8 cellular contexts compared by ENCODE assay signal in the genomic region with DNA sequence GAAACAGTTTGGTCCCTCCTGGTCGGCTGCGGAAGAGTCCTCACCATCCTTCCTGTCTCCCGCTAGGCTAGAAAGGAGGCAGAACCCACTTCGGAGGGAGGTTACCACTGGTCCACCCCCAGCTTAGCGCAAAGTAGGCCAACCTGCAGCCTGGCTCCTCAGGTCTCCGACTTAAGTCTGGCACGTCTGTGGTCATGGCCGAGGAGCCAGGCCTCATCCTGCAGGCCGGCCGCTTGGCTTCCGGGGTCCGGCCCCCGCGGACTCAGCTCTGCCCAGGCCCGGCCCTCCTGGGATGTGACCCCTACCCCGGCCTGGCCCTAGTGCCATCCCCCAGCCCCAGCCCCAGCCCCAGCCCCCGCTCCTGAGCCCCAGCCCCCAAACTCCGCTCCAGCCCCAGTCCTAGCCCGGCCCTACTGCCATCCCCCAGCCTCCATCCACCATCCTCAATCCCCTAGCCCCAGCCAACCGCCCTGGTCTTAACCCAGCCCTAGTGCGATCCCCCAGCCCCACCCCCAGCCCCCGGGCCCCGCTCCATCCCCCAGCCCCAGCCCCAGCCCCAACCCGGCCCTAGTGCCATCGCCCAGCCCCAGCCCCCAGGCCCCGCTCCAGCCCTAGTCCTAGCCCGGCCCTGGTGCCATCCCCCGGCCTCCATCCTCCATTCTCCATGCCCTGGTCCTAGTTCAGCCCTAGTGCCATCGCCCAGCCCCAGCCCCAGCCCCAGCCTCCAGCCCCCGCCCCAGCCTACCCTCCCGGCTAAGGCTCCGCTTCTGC. TPM values are rescaled to one million over a fixed set of nuclear protein-coding genes. Genes with fewer than 3 reads are reported as not detected.
DNase-seq lines count a peak whose midpoint lies in the region; ATAC-seq and TF ChIP-seq lines count a peak whose summit lies in the region.

No MANE protein-coding gene starts in this region.

- peak overlapping the region; percentile 24 to 73 for H3K4me3 ChIP-seq in CD4-positive, alpha-beta memory T cell (ENCODE audit: low read length in 2 of 2)
- H3K4me3 ChIP-seq in endocrine pancreas (ENCODE audit: control insufficient read depth, insufficient read depth, low read length) (no peak overlapping the region), mucosa of descending colon (peak overlapping the region; percentile 63)

- peaks cover 12 to 38% of the 10 kb centered on the region in 2 donors for H3K36me3 Mint-ChIP-seq in CD4-positive, alpha-beta memory T cell

- H3K4me3 Mint-ChIP-seq in CD4-positive, alpha-beta memory T cell = peak overlapping the region; percentile 84 to 91 (median 88)

- no peaks in the 10 kb centered on the region for H3K9me3 ChIP-seq in CD4-positive, alpha-beta memory T cell (ENCODE audit: control insufficient read depth in 1 of 2, low read length in 2 of 2)
- H3K9me3 ChIP-seq in endocrine pancreas (ENCODE audit: control insufficient read depth, low read length) = no peaks in the 10 kb centered on the region
- H3K9me3 ChIP-seq in mucosa of descending colon = no peaks in the 10 kb centered on the region

- H3K27me3 Mint-ChIP-seq in CD4-positive, alpha-beta memory T cell = no peaks in the 10 kb centered on the region

- intact Hi-C loops in CD4-positive, alpha-beta memory T cell (cut with micrococcal nuclease) = no loop called here
- intact Hi-C loops in mucosa of descending colon (cut with DNase I, micrococcal nuclease) = no loop called here

- no peaks in the 10 kb centered on the region for H3K27me3 ChIP-seq in CD4-positive, alpha-beta memory T cell (ENCODE audit: insufficient read depth, low read length)
- no peaks in the 10 kb centered on the region for H3K27me3 ChIP-seq in endocrine pancreas (ENCODE audit: control insufficient read depth, insufficient read depth, low read length)

- ATAC-seq in mucosa of descending colon = peak; percentile 61
- ATAC-seq in GM18511 (IDR thresholded peaks at IDR 0.05; ENCODE audit: unreplicated experiment) = no peak

- peaks cover 8% of the 10 kb centered on the region for H3K4me1 ChIP-seq in CD4-positive, alpha-beta memory T cell (ENCODE audit: insufficient read depth, low read length)
- no peaks in the 10 kb centered on the region for H3K4me1 ChIP-seq in endocrine pancreas (ENCODE audit: control insufficient read depth, insufficient read depth, low read length)
- H3K4me1 ChIP-seq in mucosa of descending colon (ENCODE audit: low read depth) = peaks cover 6% of the 10 kb centered on the region

- in situ Hi-C loops in SK-MEL-5 (cut with HindIII; ENCODE audit: low pct_unique_long_range_greater_than_20kb, low sequenced_read_pairs) = no loop called here

- CTCF ChIA-PET in CD4-positive, alpha-beta memory T cell (lab: Charles Lee; ENCODE audit: partially characterized antibody) = no interaction called here

- H3K27ac Mint-ChIP-seq in CD4-positive, alpha-beta memory T cell = peak overlapping the region in 6 of 7 donors; percentile 53 to 92 (median 82)

- DNase-seq in CD4-positive, alpha-beta memory T cell = peak in 1 of 5 donors; percentile 59
- DNase-seq in HCEC 1CT (peak; percentile 36), SK-MEL-5 (ENCODE audit: low read depth, low spot score) (peak; percentile 16), mucosa of descending colon (peak in 1 of 3 donors; percentile 57), NCI-H2081 treated with DMSO at 0.1 percent for 48 hours (lab: John Stamatoyannopoulos, UW) (no peak), NCI-H774 (lab: John Stamatoyannopoulos, UW) (no peak)

- H3K9ac ChIP-seq in endocrine pancreas (ENCODE audit: control insufficient read depth, insufficient read depth, low read length) = peak overlapping the region; percentile 39

- peaks cover 12 to 24% (median 16%) of the 10 kb centered on the region in 4 donors for H3K4me1 Mint-ChIP-seq in CD4-positive, alpha-beta memory T cell

- no peaks in the 10 kb centered on the region for H3K9me3 Mint-ChIP-seq in CD4-positive, alpha-beta memory T cell

- POLR2A ChIA-PET in CD4-positive, alpha-beta memory T cell (lab: Charles Lee; ENCODE audit: partially characterized antibody) = interaction anchor here (1.0 to 4.3 kb wide), 7 partner anchors 12 to 217 kb away, joined by 3 to 40 read pairs (median 3); partner anchors contain the start of genes C9orf78, TOR1B and USP20

- TF ChIP-seq CTCF in mucosa of descending colon (IDR thresholded peaks at IDR 0.05) = no peak

- H3K27ac ChIP-seq in CD4-positive, alpha-beta memory T cell (ENCODE audit: low read depth, low read length) = peak overlapping the region; percentile 62

- peaks cover 35% of the 10 kb centered on the region for H3K36me3 ChIP-seq in CD4-positive, alpha-beta memory T cell (ENCODE audit: insufficient read depth, low read length)
- H3K36me3 ChIP-seq in endocrine pancreas (ENCODE audit: control insufficient read depth, insufficient read depth, low read length) (no peaks in the 10 kb centered on the region), mucosa of descending colon (ENCODE audit: low read depth) (no peaks in the 10 kb centered on the region)

RNA-seq across cellular contexts. Expression of gene TOR1A, which starts 0.6 kb away (rescaled TPM):
- 10 to 100 TPM; 39.8 to 41.9 TPM for total RNA-seq in CD4-positive, alpha-beta memory T cell
- 10 to 100 TPM; 66.3 to 82.5 TPM for polyA plus RNA-seq in CD4-positive, alpha-beta memory T cell
- total RNA-seq in SK-MEL-5 (2014; rRNA removed; shearing (Covaris generic)) = 23.7 and 24.7 TPM in 2 replicates
- 58.2 and 58.7 TPM in 2 replicates for polyA plus RNA-seq in SK-MEL-5 (2015; cell fraction: cytosol; rRNA removed)
- polyA plus RNA-seq in SK-MEL-5 (2015; cell fraction: nucleus; rRNA removed) = 22.3 and 25.5 TPM in 2 replicates
- total RNA-seq in mucosa of descending colon = 10 to 100 TPM; 30.8 to 35.8 (median 35.2) TPM

RNA-seq across cellular contexts. Expression of gene C9orf78, which starts 11.7 kb away (rescaled TPM):
- total RNA-seq in CD4-positive, alpha-beta memory T cell = 10 to 100 TPM; 95.5 to 96.9 TPM
- polyA plus RNA-seq in CD4-positive, alpha-beta memory T cell = 100 to 1,000 TPM; 204 to 206 TPM
- 70.8 and 77.7 TPM in 2 replicates for total RNA-seq in SK-MEL-5 (2014; rRNA removed; shearing (Covaris generic))
- 84.3 and 86.6 TPM in 2 replicates for polyA plus RNA-seq in SK-MEL-5 (2015; cell fraction: cytosol; rRNA removed)
- polyA plus RNA-seq in SK-MEL-5 (2015; cell fraction: nucleus; rRNA removed) = 21.7 and 28.5 TPM in 2 replicates
- total RNA-seq in mucosa of descending colon = 10 to 100 TPM; 35.1 to 47.5 (median 37.3) TPM

RNA-seq across cellular contexts. Expression of gene USP20, which starts 11.9 kb away (rescaled TPM):
- 100 to 1,000 TPM; 123 to 132 TPM for total RNA-seq in CD4-positive, alpha-beta memory T cell
- 10 to 100 TPM; 36.5 to 55.9 TPM for polyA plus RNA-seq in CD4-positive, alpha-beta memory T cell
- 3.7 and 4.9 TPM in 2 replicates for total RNA-seq in SK-MEL-5 (2014; rRNA removed; shearing (Covaris generic))
- polyA plus RNA-seq in SK-MEL-5 (2015; cell fraction: cytosol; rRNA removed) = 18.6 and 32.8 TPM in 2 replicates
- 90.1 and 95.1 TPM in 2 replicates for polyA plus RNA-seq in SK-MEL-5 (2015; cell fraction: nucleus; rRNA removed)
- 10 to 100 TPM; 20.2 to 32.3 (median 22.9) TPM for total RNA-seq in mucosa of descending colon

RNA-seq across cellular contexts. Expression of gene TOR1B, which starts 20.4 kb away (rescaled TPM):
- 10 to 100 TPM; 29.5 to 33.0 TPM for total RNA-seq in CD4-positive, alpha-beta memory T cell
- polyA plus RNA-seq in CD4-positive, alpha-beta memory T cell = 10 to 100 TPM; 17.5 to 24.4 TPM
- total RNA-seq in SK-MEL-5 (2014; rRNA removed; shearing (Covaris generic)) = 26.5 and 33.2 TPM in 2 replicates
- 30.3 and 35.3 TPM in 2 replicates for polyA plus RNA-seq in SK-MEL-5 (2015; cell fraction: cytosol; rRNA removed)
- polyA plus RNA-seq in SK-MEL-5 (2015; cell fraction: nucleus; rRNA removed) = 13.1 and 13.3 TPM in 2 replicates
- total RNA-seq in mucosa of descending colon = 10 to 100 TPM; 37.3 to 63.5 (median 49.2) TPM

Comparison
In these comparisons a context has a peak if more than half of its experiments do, and no peak if none do; other contexts are left out.
1. DNase-seq: peak in HCEC 1CT (single experiment) and SK-MEL-5 (single experiment); none in NCI-H2081 treated with DMSO at 0.1 percent for 48 hours (single experiment) and NCI-H774 (single experiment).